12 cellular contexts compared by ENCODE assay signal in genomic region chr11:70913715-70914231, GRCh38.
A peak's percentile ranks its signal among the peaks of the same experiment; 100 is the strongest.
DNase-seq lines count a peak whose midpoint lies in the region; FAIRE-seq and TF ChIP-seq lines count a peak whose summit lies in the region.
"Had no signal": no experiment of that assay in that cellular context is flagged by ENCODE, and none has a peak within 500 bp of the region (broad histone marks: within the 10 kb centered on the region; RNA-seq: fewer than 3 reads in every experiment).

No MANE protein-coding gene starts in this region.

- H3K9me3 Mint-ChIP-seq in Calu3 (ENCODE audit: low read depth, unreplicated experiment) (no peaks in the 10 kb centered on the region), astrocyte (ENCODE audit: unreplicated experiment) (peaks cover 3% of the 10 kb centered on the region)
- no peaks in the 10 kb centered on the region for H3K9me3 Mint-ChIP-seq in activated naive CD8-positive, alpha-beta T cell treated with anti-CD3 and anti-CD28 coated beads for 36 hours
- H3K9me3 Mint-ChIP-seq: type B pancreatic cell had no signal

- no peaks in the 10 kb centered on the region for H3K36me3 ChIP-seq in astrocyte (ENCODE audit: insufficient read depth, low read length)
- no peaks in the 10 kb centered on the region for H3K36me3 ChIP-seq in mucosa of rectum (ENCODE audit: control insufficient read depth in 2 of 2, insufficient read depth in 2 of 2, low read length in 2 of 2)

- H3K27ac ChIP-seq in astrocyte (ENCODE audit: low read depth, low read length) (no peak overlapping the region), mucosa of rectum (ENCODE audit: low read depth in 2 of 2, low read length in 2 of 2) (peak overlapping the region; percentile 62 to 65), RWPE1 (no peak overlapping the region)

- H3K4me1 Mint-ChIP-seq in Calu3 (ENCODE audit: low read depth, unreplicated experiment): no peaks in the 10 kb centered on the region
- peaks cover 8% of the 10 kb centered on the region for H3K4me1 Mint-ChIP-seq in astrocyte (ENCODE audit: low read depth, unreplicated experiment)
- no peaks in the 10 kb centered on the region for H3K4me1 Mint-ChIP-seq in activated naive CD8-positive, alpha-beta T cell treated with anti-CD3 and anti-CD28 coated beads for 36 hours

- H3K9ac ChIP-seq in astrocyte (ENCODE audit: low read length): no peak overlapping the region
- peak overlapping the region in 1 of 2 donors; percentile 20 for H3K9ac ChIP-seq in mucosa of rectum (ENCODE audit: low read depth in 1 of 2, low read length in 2 of 2)

- H3K4me3 Mint-ChIP-seq in Calu3 (ENCODE audit: low read depth, unreplicated experiment): no peak overlapping the region
- H3K4me3 Mint-ChIP-seq in astrocyte (ENCODE audit: unreplicated experiment): no peak overlapping the region
- H3K4me3 Mint-ChIP-seq in activated naive CD8-positive, alpha-beta T cell treated with anti-CD3 and anti-CD28 coated beads for 36 hours: no peak overlapping the region
- H3K4me3 Mint-ChIP-seq: type B pancreatic cell had no signal

- TF ChIP-seq CTCF in Calu3 (IDR thresholded peaks at IDR 0.05; ENCODE audit: unreplicated experiment): no peak
- no peak for TF ChIP-seq CTCF in astrocyte (IDR thresholded peaks at IDR 0.05; ENCODE audit: insufficient read depth, low read depth, low read length)
- no peak for TF ChIP-seq CTCF in RWPE1 (conservative IDR thresholded peaks at IDR 0.05; ENCODE audit: low read depth)

- no peaks in the 10 kb centered on the region for H4K20me1 ChIP-seq in astrocyte (ENCODE audit: insufficient read depth, low read length)

- DNase-seq in Calu3 (peak; percentile 37), NCI-H2029 (lab: John Stamatoyannopoulos, UW) (peak; percentile 100), astrocyte (ENCODE audit: low read depth) (no peak), RWPE1 (ENCODE audit: low spot score) (no peak), cerebellar cortex (ENCODE audit: low spot score) (no peak)
- DNase-seq in activated CD4-positive, alpha-beta T cell treated with anti-CD3 and anti-CD28 coated beads, Interleukin-2, amount 50 U/mL, for 4 hours: no peak
- no peak for DNase-seq in activated naive CD8-positive, alpha-beta T cell treated with anti-CD3 and anti-CD28 coated beads for 36 hours
- DNase-seq: activated CD4-positive, alpha-beta T cell treated with anti-CD3 and anti-CD28 coated beads, Interleukin-2, amount 50 U/mL, for 1 hour; KBM-7; stimulated activated CD4-positive, alpha-beta T cell treated with anti-CD3 and anti-CD28 coated beads, Interleukin-4, amount 100 ng/mL, for 1 hour had no signal

- FAIRE-seq in astrocyte (lab: Jason Lieb, UNC): no peak

- no TSS peak for BruUV-seq in Calu3 (replicated peaks; lab: Mats Ljungman, UMichigan)

- CTCF ChIA-PET in Calu3 (lab: Charles Lee) (no interaction called here), RWPE1 (lab: Yijun Ruan, JAX) (interaction anchor here (0.7 kb wide), 1 partner anchor 29 kb away, joined by 3 read pairs; no protein-coding TSS in a partner anchor)

- no peaks in the 10 kb centered on the region for H3K27me3 ChIP-seq in astrocyte (ENCODE audit: insufficient read depth, low read length)
- H3K27me3 ChIP-seq in mucosa of rectum (ENCODE audit: control insufficient read depth in 2 of 2, insufficient read depth in 2 of 2, low read length in 2 of 2): peaks cover 0 to 3% of the 10 kb centered on the region in 2 donors

- H3K9me3 ChIP-seq in astrocyte (ENCODE audit: insufficient read depth, low read depth, low read length) (no peaks in the 10 kb centered on the region), mucosa of rectum (ENCODE audit: control insufficient read depth in 2 of 2, low read length in 2 of 2) (no peaks in the 10 kb centered on the region)

- H3K79me2 ChIP-seq in astrocyte (ENCODE audit: insufficient read depth, low read length): no peaks in the 10 kb centered on the region

- no peak overlapping the region for H3K4me3 ChIP-seq in astrocyte (ENCODE audit: insufficient read depth, low read depth, low read length)
- H3K4me3 ChIP-seq in mucosa of rectum (ENCODE audit: low read length in 2 of 2): no peak overlapping the region

- no peaks in the 10 kb centered on the region for H3K27me3 Mint-ChIP-seq in Calu3 (ENCODE audit: unreplicated experiment)
- H3K27me3 Mint-ChIP-seq in astrocyte (ENCODE audit: low read depth, unreplicated experiment): peaks cover 4% of the 10 kb centered on the region
- peaks cover 22% of the 10 kb centered on the region for H3K27me3 Mint-ChIP-seq in activated naive CD8-positive, alpha-beta T cell treated with anti-CD3 and anti-CD28 coated beads for 36 hours
- H3K27me3 Mint-ChIP-seq: type B pancreatic cell had no signal

- H2AFZ ChIP-seq in astrocyte (ENCODE audit: low read depth, low read length): no peak overlapping the region

- no peaks in the 10 kb centered on the region for H3K36me3 Mint-ChIP-seq in Calu3 (ENCODE audit: insufficient read depth, unreplicated experiment)
- H3K36me3 Mint-ChIP-seq in astrocyte (ENCODE audit: low read depth, unreplicated experiment): no peaks in the 10 kb centered on the region
- no peaks in the 10 kb centered on the region for H3K36me3 Mint-ChIP-seq in activated naive CD8-positive, alpha-beta T cell treated with anti-CD3 and anti-CD28 coated beads for 36 hours
- H3K36me3 Mint-ChIP-seq: type B pancreatic cell had no signal

- POLR2A ChIA-PET in RWPE1 (lab: Yijun Ruan, JAX; ENCODE audit: low non-redundant PET): no interaction called here

- intact Hi-C loops in Calu3 (cut with micrococcal nuclease; ENCODE audit: unreplicated experiment): no loop called here

- H3K4me2 ChIP-seq in astrocyte (ENCODE audit: low read length): no peak overlapping the region

- H3K4me1 ChIP-seq in astrocyte (ENCODE audit: insufficient read depth, low read length) (no peaks in the 10 kb centered on the region), mucosa of rectum (ENCODE audit: control insufficient read depth in 2 of 2, insufficient read depth in 2 of 2, low read length in 2 of 2) (peaks cover 4 to 7% of the 10 kb centered on the region in 2 donors)

- H3K27ac Mint-ChIP-seq in Calu3 (ENCODE audit: unreplicated experiment): peak overlapping the region; percentile 8
- peak overlapping the region; percentile 12 for H3K27ac Mint-ChIP-seq in astrocyte (ENCODE audit: unreplicated experiment)
- H3K27ac Mint-ChIP-seq in activated naive CD8-positive, alpha-beta T cell treated with anti-CD3 and anti-CD28 coated beads for 36 hours: no peak overlapping the region
- H3K27ac Mint-ChIP-seq: type B pancreatic cell had no signal

Comparison
In these comparisons a context has a peak if more than half of its experiments do, and no peak if none do; other contexts are left out.
1. DNase-seq: peak in Calu3 (single experiment) and NCI-H2029 (single experiment); none in astrocyte (single experiment), activated CD4-positive, alpha-beta T cell treated with anti-CD3 and anti-CD28 coated beads, Interleukin-2, amount 50 U/mL, for 4 hours (0 of 2), RWPE1 (single experiment), activated naive CD8-positive, alpha-beta T cell treated with anti-CD3 and anti-CD28 coated beads for 36 hours (single experiment) and cerebellar cortex (single experiment).
2. H3K27ac ChIP-seq: peak in mucosa of rectum (2 of 2); none in astrocyte (single experiment) and RWPE1 (single experiment).